ENCODE assay signal across 2 cellular contexts in the genomic region with DNA sequence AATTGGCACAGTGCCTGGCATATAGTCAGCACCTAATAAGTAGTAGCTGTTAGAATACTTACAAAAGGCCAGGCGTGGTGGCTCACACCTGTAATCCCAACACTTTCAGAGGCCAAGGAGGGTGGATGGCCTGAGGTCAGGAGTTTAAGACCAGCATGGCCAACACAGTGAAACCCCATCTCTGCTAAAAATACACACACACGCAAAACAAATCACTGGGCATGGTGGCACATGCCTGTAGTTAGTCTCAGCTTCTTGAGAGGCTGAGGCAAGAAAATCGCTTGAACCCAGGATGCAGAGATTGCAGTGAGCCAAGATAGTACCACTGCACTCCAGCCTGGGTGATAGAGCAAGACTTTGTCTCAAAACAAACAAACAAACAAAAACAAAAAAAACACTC. TPM values are rescaled to one million over a fixed set of nuclear protein-coding genes. Genes with fewer than 3 reads are reported as not detected.
"Had no signal": no experiment of that assay in that cellular context is flagged by ENCODE, and none has a peak within 500 bp of the region (broad histone marks: within the 10 kb centered on the region; RNA-seq: fewer than 3 reads in every experiment).

No MANE protein-coding gene starts in this region.

RNA-seq across cellular contexts. Expression of gene NPIPA8, which starts 29.3 kb away (rescaled TPM):
- total RNA-seq: thoracic aorta, vagina had no signal
